Comparison of ENCODE assay signal across 11 cellular contexts in the genomic region with DNA sequence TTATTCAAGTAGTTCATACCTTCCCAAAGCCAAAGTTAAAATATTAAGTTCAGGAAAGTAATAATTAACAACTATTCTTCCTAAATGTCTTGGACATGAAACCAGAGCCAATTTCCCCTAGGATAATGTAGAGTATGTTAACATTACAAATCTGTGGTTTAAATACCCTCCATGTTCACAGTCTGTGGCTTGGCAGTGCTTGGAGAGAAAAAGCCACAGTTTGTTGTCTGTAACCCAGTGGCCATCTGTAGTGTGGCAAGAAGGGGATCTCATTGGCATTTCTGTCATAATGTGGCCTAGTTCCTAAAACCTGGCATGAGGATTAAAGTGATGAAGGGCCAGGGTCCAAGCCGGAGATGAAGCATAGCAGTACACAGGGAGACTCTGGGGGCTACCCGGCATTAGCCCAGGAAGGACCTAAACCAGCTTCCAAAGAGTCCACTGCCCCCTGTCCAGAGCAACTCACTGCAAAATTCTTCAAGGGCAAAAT.
"Had no signal": no experiment of that assay in that cellular context is flagged by ENCODE, and none has a peak within 500 bp of the region (broad histone marks: within the 10 kb centered on the region; RNA-seq: fewer than 3 reads in every experiment).

No MANE protein-coding gene starts in this region.

- ATAC-seq: stimulated activated effector memory CD8-positive, alpha-beta T cell treated with anti-CD3 and anti-CD28 coated beads, Interleukin-12 subunit alpha, Interleukin-12 subunit beta, amount 100 ng/mL, for 72 hours had no signal

- H3K36me3 Mint-ChIP-seq: activated naive CD8-positive, alpha-beta T cell; stimulated activated effector memory CD8-positive, alpha-beta T cell treated with anti-CD3 and anti-CD28 coated beads, Interleukin-12 subunit alpha, Interleukin-12 subunit beta, amount 100 ng/mL, for 72 hours had no signal

- H3K4me3 Mint-ChIP-seq: activated naive CD8-positive, alpha-beta T cell; stimulated activated effector memory CD8-positive, alpha-beta T cell treated with anti-CD3 and anti-CD28 coated beads, Interleukin-12 subunit alpha, Interleukin-12 subunit beta, amount 100 ng/mL, for 72 hours had no signal

- H3K27ac Mint-ChIP-seq: activated naive CD8-positive, alpha-beta T cell; stimulated activated effector memory CD8-positive, alpha-beta T cell treated with anti-CD3 and anti-CD28 coated beads, Interleukin-12 subunit alpha, Interleukin-12 subunit beta, amount 100 ng/mL, for 72 hours had no signal

- DNase-seq: activated CD4-positive, alpha-beta T cell treated with anti-CD3 and anti-CD28 coated beads, Interleukin-2, amount 50 U/mL, for 1 hour; activated CD8-positive, alpha-beta memory T cell treated with anti-CD3 and anti-CD28 coated beads for 24 hours; activated gamma-delta T cell treated with Interleukin-2 at 50 U/mL for 16 hours; mesendoderm; ovary; sigmoid colon; stimulated activated CD4-positive, alpha-beta T cell treated with anti-CD3 and anti-CD28 coated beads, Interleukin-12 subunit alpha, Interleukin-12 subunit beta, amount 100 ng/mL, for 4 hours; stimulated activated CD4-positive, alpha-beta T cell treated with anti-CD3 and anti-CD28 coated beads, Interleukin-2, amount 100 ng/mL, for 24 hours; thyroid gland had no signal
